ENCODE assay signal across 8 cellular contexts in the genomic region with DNA sequence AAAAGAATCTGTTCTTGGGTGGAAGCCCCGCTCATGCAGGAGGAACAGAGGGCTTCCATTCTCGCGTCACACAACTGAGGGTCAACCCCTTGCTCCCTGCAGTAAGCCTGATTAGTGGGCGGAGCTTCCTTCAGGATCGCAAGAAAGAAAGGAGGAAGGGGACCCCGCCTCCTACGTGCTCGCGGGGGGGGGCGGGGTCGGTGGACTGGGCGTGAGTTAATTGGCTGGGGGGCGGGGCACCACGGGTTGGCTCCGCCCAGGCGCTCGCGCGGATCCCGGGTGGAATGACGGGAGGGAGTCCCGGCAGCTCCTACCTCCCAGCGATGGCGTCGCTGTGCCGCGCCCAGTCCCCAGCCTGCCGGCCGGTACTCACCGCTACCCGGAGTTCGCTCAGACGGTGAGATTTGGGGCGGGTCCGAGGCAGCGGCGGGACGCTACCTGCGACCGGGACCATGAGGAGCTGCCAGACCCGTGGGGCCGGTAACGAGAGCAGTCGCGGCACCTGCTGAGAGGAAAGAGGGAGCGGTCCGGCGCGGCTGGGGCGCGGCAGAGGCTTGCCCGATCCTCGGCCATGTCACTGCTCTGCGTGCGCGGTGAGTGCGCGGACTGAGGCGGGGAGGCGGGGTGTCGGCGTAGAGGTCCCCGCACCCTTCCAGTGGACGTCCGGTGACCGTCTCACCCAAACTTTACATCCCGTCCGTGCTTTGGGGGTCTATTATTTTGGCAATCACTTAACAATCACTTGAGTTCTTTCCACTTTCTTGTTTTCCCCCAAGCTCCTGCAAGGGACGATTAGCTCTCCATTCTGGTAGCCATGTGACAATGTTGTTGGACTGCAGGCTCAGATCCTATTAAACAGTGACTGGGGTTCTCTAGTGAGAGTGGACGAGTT. TPM values are rescaled to one million over a fixed set of nuclear protein-coding genes. Genes with fewer than 3 reads are reported as not detected.
DNase-seq lines count a peak whose midpoint lies in the region; ATAC-seq and TF ChIP-seq lines count a peak whose summit lies in the region.

A gene (plus strand): TSS at position 297 of the 892 bp plus-strand sequence. CDS start 275 bp downstream, at position 572.

- no peaks in the 10 kb centered on the region for H3K27me3 ChIP-seq in CD8-positive, alpha-beta memory T cell (ENCODE audit: insufficient read depth, low read length, poor library complexity, severe bottlenecking)
- H3K27me3 ChIP-seq in RWPE2 (ENCODE audit: insufficient read depth, poor library complexity, severe bottlenecking): no peaks in the 10 kb centered on the region

- no peaks in the 10 kb centered on the region for H3K4me1 ChIP-seq in CD8-positive, alpha-beta memory T cell (ENCODE audit: insufficient read depth, low read length)
- peaks cover 9% of the 10 kb centered on the region for H3K4me1 ChIP-seq in RWPE2 (ENCODE audit: insufficient read depth, poor library complexity, severe bottlenecking)

- H3K27me3 Mint-ChIP-seq in CD8-positive, alpha-beta memory T cell: peaks cover 2 to 10% of the 10 kb centered on the region in 2 donors
- peaks cover 18 to 21% of the 10 kb centered on the region in 2 donors for H3K27me3 Mint-ChIP-seq in natural killer cell treated with Interleukin-12 subunit alpha and Interleukin-12 subunit beta and Interleukin-15 and Interleukin-18, amount 100 ng/mL, for 72 hours

- TF ChIP-seq CTCF in RWPE2 (IDR thresholded peaks at IDR 0.05; ENCODE audit: poor library complexity, severe bottlenecking): no peak

- ATAC-seq in GM21526 (IDR thresholded peaks at IDR 0.05; ENCODE audit: low FRiP score, unreplicated experiment) (peak; percentile 58), RWPE2 (ENCODE audit: low read depth) (peak; percentile 96)
- ATAC-seq in natural killer cell treated with Interleukin-12 subunit alpha and Interleukin-12 subunit beta and Interleukin-15 and Interleukin-18, amount 100 ng/mL, for 72 hours: peak; percentile 92 to 97

- H3K27ac Mint-ChIP-seq in CD8-positive, alpha-beta memory T cell: peak within 1 kb of the TSS in 6 of 8 donors; percentile 49 to 92 (median 77)
- peak within 1 kb of the TSS in 1 of 2 donors; percentile 45 for H3K27ac Mint-ChIP-seq in natural killer cell treated with Interleukin-12 subunit alpha and Interleukin-12 subunit beta and Interleukin-15 and Interleukin-18, amount 100 ng/mL, for 72 hours

- DNase-seq in CD8-positive, alpha-beta memory T cell: peak; percentile 59 to 79 (median 69)
- DNase-seq in Kasumi-1 (lab: John Stamatoyannopoulos, UW) (peak; percentile 40 to 51), RWPE2 (ENCODE audit: low spot score) (peak; percentile 91), activated gamma-delta T cell treated with Interleukin-2 at 50 U/mL for 16 hours (peak; percentile 50), fibroblast of the conjunctiva (ENCODE audit: low read depth) (peak; percentile 86)
- peak; percentile 84 for DNase-seq in natural killer cell treated with Interleukin-12 subunit alpha and Interleukin-12 subunit beta and Interleukin-15 and Interleukin-18, amount 100 ng/mL, for 72 hours (ENCODE audit: low spot score)
- peak; percentile 46 to 77 (median 66) for DNase-seq in stimulated activated naive CD4-positive, alpha-beta T cell (lab: John Stamatoyannopoulos, UW)

- peaks cover 11 to 24% (median 12%) of the 10 kb centered on the region in 3 donors for H3K4me1 Mint-ChIP-seq in CD8-positive, alpha-beta memory T cell
- H3K4me1 Mint-ChIP-seq in natural killer cell treated with Interleukin-12 subunit alpha and Interleukin-12 subunit beta and Interleukin-15 and Interleukin-18, amount 100 ng/mL, for 72 hours (ENCODE audit: low read depth in 2 of 2): peaks cover 11 to 12% of the 10 kb centered on the region in 2 donors

- no peaks in the 10 kb centered on the region for H3K36me3 ChIP-seq in CD8-positive, alpha-beta memory T cell (ENCODE audit: insufficient read depth, low read length)
- H3K36me3 ChIP-seq in RWPE2 (ENCODE audit: low read depth): no peaks in the 10 kb centered on the region; the same call in 1 of the 2 replicates

- no peaks in the 10 kb centered on the region for H3K9me3 ChIP-seq in CD8-positive, alpha-beta memory T cell (ENCODE audit: low read length)
- H3K9me3 ChIP-seq in RWPE2 (ENCODE audit: severe bottlenecking): no peaks in the 10 kb centered on the region

- no peaks in the 10 kb centered on the region for H3K9me3 Mint-ChIP-seq in CD8-positive, alpha-beta memory T cell
- no peaks in the 10 kb centered on the region for H3K9me3 Mint-ChIP-seq in natural killer cell treated with Interleukin-12 subunit alpha and Interleukin-12 subunit beta and Interleukin-15 and Interleukin-18, amount 100 ng/mL, for 72 hours

- no peak within 1 kb of the TSS for H3K27ac ChIP-seq in CD8-positive, alpha-beta memory T cell (ENCODE audit: low read depth, low read length)
- H3K27ac ChIP-seq in RWPE2 (ENCODE audit: poor library complexity, severe bottlenecking): peak within 1 kb of the TSS; percentile 4

- H3K4me3 Mint-ChIP-seq in CD8-positive, alpha-beta memory T cell: peak within 1 kb of the TSS; percentile 91 to 95 (median 92)
- peak within 1 kb of the TSS; percentile 87 for H3K4me3 Mint-ChIP-seq in natural killer cell treated with Interleukin-12 subunit alpha and Interleukin-12 subunit beta and Interleukin-15 and Interleukin-18, amount 100 ng/mL, for 72 hours

- POLR2A ChIA-PET in CD8-positive, alpha-beta memory T cell (lab: Charles Lee): no interaction called here

- H3K4me3 ChIP-seq in CD8-positive, alpha-beta memory T cell (ENCODE audit: low read length): peak within 1 kb of the TSS; percentile 54
- H3K4me3 ChIP-seq in RWPE2 (ENCODE audit: severe bottlenecking): peak within 1 kb of the TSS; percentile 95

- peaks cover 0 to 5% (median 0%) of the 10 kb centered on the region in 3 donors for H3K36me3 Mint-ChIP-seq in CD8-positive, alpha-beta memory T cell
- H3K36me3 Mint-ChIP-seq in natural killer cell treated with Interleukin-12 subunit alpha and Interleukin-12 subunit beta and Interleukin-15 and Interleukin-18, amount 100 ng/mL, for 72 hours: no peaks in the 10 kb centered on the region

- CTCF ChIA-PET in CD8-positive, alpha-beta memory T cell (lab: Charles Lee): interaction anchor here (1.3 to 1.4 kb wide), 2 partner anchors 45 to 65 kb away, joined by 4 read pairs; a partner anchor contains a TSS

RNA-seq across cellular contexts. Expression of the gene that starts here (rescaled TPM):
- total RNA-seq in CD8-positive, alpha-beta memory T cell: 1 to 10 TPM; 3.2 to 3.5 TPM
- 0.54 TPM for polyA plus RNA-seq in CD8-positive, alpha-beta memory T cell
- total RNA-seq in natural killer cell treated with Interleukin-12 subunit alpha and Interleukin-12 subunit beta and Interleukin-15 and Interleukin-18, amount 100 ng/mL, for 72 hours: 1 to 10 TPM in 1 of 2 donors, under 1 TPM in 1; 1.00 to 1.1 TPM
